Comparison of ENCODE assay signal across 30 cellular contexts in the genomic region with DNA sequence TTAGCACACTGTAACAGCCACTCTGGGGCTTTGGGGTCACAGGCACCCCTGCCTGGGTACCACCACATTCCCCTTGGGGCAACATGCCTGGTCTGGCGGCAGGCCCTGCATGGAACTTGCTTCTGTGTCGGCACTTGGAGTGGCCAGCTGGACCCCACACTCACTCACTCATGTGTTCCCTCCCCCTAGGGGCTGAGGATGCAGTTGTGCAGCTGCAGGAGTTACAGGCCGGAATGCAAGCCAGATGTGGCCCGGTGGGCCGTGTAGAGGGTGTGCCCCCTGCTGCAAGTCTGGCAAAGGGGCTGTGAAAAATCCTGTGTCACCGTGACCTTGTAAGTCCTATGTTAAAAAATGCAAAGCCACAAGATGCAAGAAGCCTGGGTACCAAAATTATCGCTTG. TPM values are rescaled to one million over a fixed set of nuclear protein-coding genes. Genes with fewer than 3 reads are reported as not detected.
"Had no signal": no experiment of that assay in that cellular context is flagged by ENCODE, and none has a peak within 500 bp of the region (broad histone marks: within the 10 kb centered on the region; RNA-seq: fewer than 3 reads in every experiment).

No MANE protein-coding gene starts in this region.

- DNase-seq: activated CD4-positive, alpha-beta memory T cell treated with anti-CD3 and anti-CD28 coated beads, Interleukin-2, amount 10 ng/mL, durations not matched to agents 7 days and 5 days; activated CD4-positive, alpha-beta T cell treated with anti-CD3 and anti-CD28 coated beads, Interleukin-2, amount 10 ng/mL, durations not matched to agents 24 days and 14 days; activated CD4-positive, CD25-positive, alpha-beta regulatory T cell; activated gamma-delta T cell; activated naive CD4-positive, alpha-beta T cell treated with anti-CD3 and anti-CD28 coated beads, Interleukin-2, amount 50 U/mL, for 16 hours; anterior cingulate cortex; body of pancreas; effector CD8-positive, alpha-beta T cell; foreskin melanocyte; hippocampal formation; left ventricle myocardium superior; mammary epithelial cell; occipital lobe; posterior cingulate gyrus; right lobe of liver; stomach; T1000; transverse colon; uterus had no signal

- H3K4me3 ChIP-seq: body of pancreas, cardiac muscle cell, right lobe of liver, skin epidermis, stomach, suprapubic skin, transverse colon, uterus had no signal

- H3K27me3 ChIP-seq: body of pancreas, cardiac muscle cell, right lobe of liver, stomach, suprapubic skin, transverse colon, uterus had no signal

- H3K27ac ChIP-seq: body of pancreas, cardiac muscle cell, right lobe of liver, skin epidermis, stomach, suprapubic skin, transverse colon, uterus had no signal

- H3K4me1 Mint-ChIP-seq: activated CD4-positive, alpha-beta memory T cell treated with anti-CD3 and anti-CD28 coated beads, Interleukin-2, amount 10 ng/mL, durations not matched to agents 7 days and 5 days had no signal

- H3K27ac Mint-ChIP-seq: activated CD4-positive, alpha-beta memory T cell treated with anti-CD3 and anti-CD28 coated beads, Interleukin-2, amount 10 ng/mL, durations not matched to agents 7 days and 5 days; activated CD4-positive, alpha-beta T cell treated with anti-CD3 and anti-CD28 coated beads, Interleukin-2, amount 10 ng/mL, durations not matched to agents 24 days and 14 days; activated T-helper 1 cell treated with anti-CD3 and anti-CD28 coated beads, Interleukin-12 subunit alpha, Interleukin-12 subunit beta, Interleukin-2, Interleukin-4 antibody, amounts not matched to agents 30 ng/mL and 10 ng/mL and 1 ng/mL, durations not matched to agents 14 hours and 24 hours and 36 hours; dendritic cell treated with granulocyte-macrophage colony-stimulating factor and Interleukin-4, amounts not matched to agents 40 ng/mL and 50 ng/mL, for 4 days; stimulated activated memory B cell treated with anti-CD40 and anti-IgM and Interleukin-4, amounts not matched to agents 10 μg/mL and 1 μg/mL and 100 μg/mL, for 72 hours; T-helper 1 cell treated with Interleukin-12 subunit alpha and Interleukin-12 subunit beta and Interleukin-4 antibody, amounts not matched to agents 30 μg/mL and 1 μg/mL, for 36 hours had no signal

- H3K36me3 Mint-ChIP-seq: stimulated activated memory B cell treated with anti-CD40 and anti-IgM and Interleukin-4, amounts not matched to agents 10 μg/mL and 1 μg/mL and 100 μg/mL, for 72 hours had no signal

- H3K36me3 ChIP-seq: cardiac muscle cell, right lobe of liver, stomach, suprapubic skin, transverse colon, uterus had no signal

- H3K4me3 Mint-ChIP-seq: activated CD4-positive, alpha-beta memory T cell treated with anti-CD3 and anti-CD28 coated beads, Interleukin-2, amount 10 ng/mL, durations not matched to agents 7 days and 5 days; activated CD4-positive, alpha-beta T cell treated with anti-CD3 and anti-CD28 coated beads, Interleukin-2, amount 10 ng/mL, durations not matched to agents 24 days and 14 days; activated T-helper 1 cell treated with anti-CD3 and anti-CD28 coated beads, Interleukin-12 subunit alpha, Interleukin-12 subunit beta, Interleukin-2, Interleukin-4 antibody, amounts not matched to agents 30 ng/mL and 10 ng/mL and 1 ng/mL, durations not matched to agents 14 hours and 24 hours and 36 hours; dendritic cell treated with granulocyte-macrophage colony-stimulating factor and Interleukin-4, amounts not matched to agents 40 ng/mL and 50 ng/mL, for 4 days; nephron; stimulated activated memory B cell treated with anti-CD40 and anti-IgM and Interleukin-4, amounts not matched to agents 10 μg/mL and 1 μg/mL and 100 μg/mL, for 72 hours; T-helper 1 cell treated with Interleukin-12 subunit alpha and Interleukin-12 subunit beta and Interleukin-4 antibody, amounts not matched to agents 30 μg/mL and 1 μg/mL, for 36 hours had no signal

- H3K27me3 Mint-ChIP-seq: activated CD4-positive, alpha-beta memory T cell treated with anti-CD3 and anti-CD28 coated beads, Interleukin-2, amount 10 ng/mL, durations not matched to agents 7 days and 5 days; activated CD4-positive, alpha-beta T cell treated with anti-CD3 and anti-CD28 coated beads, Interleukin-2, amount 10 ng/mL, durations not matched to agents 24 days and 14 days; dendritic cell treated with granulocyte-macrophage colony-stimulating factor and Interleukin-4, amounts not matched to agents 40 ng/mL and 50 ng/mL, for 4 days; stimulated activated memory B cell treated with anti-CD40 and anti-IgM and Interleukin-4, amounts not matched to agents 10 μg/mL and 1 μg/mL and 100 μg/mL, for 72 hours had no signal

- H3K4me1 ChIP-seq: body of pancreas, right lobe of liver, stomach, suprapubic skin, transverse colon, uterus had no signal

- H3K9me3 ChIP-seq: body of pancreas, suprapubic skin, transverse colon, uterus had no signal

RNA-seq across cellular contexts. Expression of gene ATXN3L, which starts 34.2 kb away (rescaled TPM):
- total RNA-seq: activated CD4-positive, alpha-beta memory T cell treated with anti-CD3 and anti-CD28 coated beads, Interleukin-2, amount 10 ng/mL, durations not matched to agents 7 days and 5 days; activated CD4-positive, alpha-beta T cell treated with anti-CD3 and anti-CD28 coated beads, Interleukin-2, amount 10 ng/mL, durations not matched to agents 24 days and 14 days; activated T-helper 1 cell treated with anti-CD3 and anti-CD28 coated beads, Interleukin-12 subunit alpha, Interleukin-12 subunit beta, Interleukin-2, Interleukin-4 antibody, amounts not matched to agents 30 ng/mL and 10 ng/mL and 1 ng/mL, durations not matched to agents 14 hours and 24 hours and 36 hours; body of pancreas; cardiac muscle cell; left ventricle myocardium superior; mammary epithelial cell; mononuclear cell; myocyte; occipital lobe; right lobe of liver; stomach; suprapubic skin; transverse colon; uterus had no signal
- polyA plus RNA-seq: cardiac muscle cell, esophagus, mammary epithelial cell, stomach had no signal
